Comparison of ENCODE assay signal across 17 cellular contexts in genomic region chr9:130873966-130874365, GRCh38. TPM values are rescaled to one million over a fixed set of nuclear protein-coding genes. Genes with fewer than 3 reads are reported as not detected.
DNase-seq lines count a peak whose midpoint lies in the region; ATAC-seq and TF ChIP-seq lines count a peak whose summit lies in the region.
"Had no signal": no experiment of that assay in that cellular context is flagged by ENCODE, and none has a peak within 500 bp of the region (broad histone marks: within the 10 kb centered on the region; RNA-seq: fewer than 3 reads in every experiment).

No MANE protein-coding gene starts in this region.

- no peak for DNase-seq in brain microvascular endothelial cell
- DNase-seq in right atrium auricular region (ENCODE audit: low spot score): no peak
- no peak for DNase-seq in substantia nigra (lab: John Stamatoyannopoulos, UW)
- DNase-seq in globus pallidus (ENCODE audit: low spot score): no peak
- DNase-seq in smooth muscle cell (lab: John Stamatoyannopoulos, UW; ENCODE audit: unreplicated experiment): no peak
- DNase-seq: DMS53, H9, MM.1S, NCI-H1105, NCI-H187 treated with DMSO at 0.1 percent for 48 hours, NCI-H446 treated with DMSO at 0.1 percent for 48 hours, NCI-H774, Peyer's patch had no signal

- H3F3A ChIP-seq in smooth muscle cell (ENCODE audit: low read depth): no peaks in the 10 kb centered on the region

- no peak overlapping the region for H3K4me2 ChIP-seq in smooth muscle cell

- in situ Hi-C loops in brain microvascular endothelial cell (cut with HindIII; ENCODE audit: low pct_ligation_motif_present, low sequenced_read_pairs): loop anchor here (25.0 kb wide), 1 partner anchor 162 kb away; no protein-coding TSS in a partner anchor

- WGBS in smooth muscle cell (ENCODE audit: low lambda C conversion rate): 96% methylated on average over 8 of the region's 8 CpGs

- H3K4me1 ChIP-seq in right atrium auricular region: peaks cover 0 to 59% of the 10 kb centered on the region in 2 donors
- H3K4me1 ChIP-seq in smooth muscle cell (ENCODE audit: low read depth): no peaks in the 10 kb centered on the region

- H3K27me3 ChIP-seq in brain microvascular endothelial cell (replicated peaks) (no peaks in the 10 kb centered on the region), right atrium auricular region (no peaks in the 10 kb centered on the region), smooth muscle cell (ENCODE audit: low read depth) (no peaks in the 10 kb centered on the region)
- H3K27me3 ChIP-seq: Peyer's patch had no signal

- H3K79me2 ChIP-seq in smooth muscle cell (ENCODE audit: low read depth): peaks cover 16% of the 10 kb centered on the region

- H3K27ac ChIP-seq in 22Rv1: peak overlapping the region; percentile 45
- H3K27ac ChIP-seq in brain microvascular endothelial cell: peak overlapping the region; percentile 9
- peak overlapping the region; percentile 73 to 90 for H3K27ac ChIP-seq in right atrium auricular region
- H3K27ac ChIP-seq in substantia nigra (ENCODE audit: low read depth, low read length, poor library complexity, severe bottlenecking): peak overlapping the region; percentile 70
- H3K27ac ChIP-seq in smooth muscle cell (ENCODE audit: low read depth): no peak overlapping the region

- H3K36me3 ChIP-seq in brain microvascular endothelial cell (replicated peaks) (peaks cover 97% of the 10 kb centered on the region), right atrium auricular region (peaks cover 48% of the 10 kb centered on the region), smooth muscle cell (ENCODE audit: low read depth) (peaks cover 21% of the 10 kb centered on the region)

- ATAC-seq in GM21360 (IDR thresholded peaks at IDR 0.05; ENCODE audit: unreplicated experiment) (no peak), HG03354 (IDR thresholded peaks at IDR 0.05; ENCODE audit: poor library complexity, severe bottlenecking, unreplicated experiment) (no peak)

- H2AFZ ChIP-seq in smooth muscle cell (ENCODE audit: low read depth): no peak overlapping the region

- H3K9ac ChIP-seq in smooth muscle cell (ENCODE audit: low read depth): no peak overlapping the region

- H3K9me3 ChIP-seq in right atrium auricular region (no peaks in the 10 kb centered on the region), smooth muscle cell (replicated peaks; ENCODE audit: low read depth) (no peaks in the 10 kb centered on the region)
- H3K9me3 ChIP-seq: Peyer's patch had no signal

- H3K4me3 ChIP-seq in brain microvascular endothelial cell (ENCODE audit: low read depth, low read length) (no peak overlapping the region), right atrium auricular region (no peak overlapping the region), smooth muscle cell (no peak overlapping the region)
- H3K4me3 ChIP-seq: Peyer's patch had no signal

- peaks cover 82% of the 10 kb centered on the region for H4K20me1 ChIP-seq in smooth muscle cell (ENCODE audit: low read depth)

- no peak for TF ChIP-seq CTCF in 22Rv1 (IDR thresholded peaks at IDR 0.05)
- no peak for TF ChIP-seq CTCF in brain microvascular endothelial cell (IDR thresholded peaks at IDR 0.05; ENCODE audit: low read depth, low read length, missing control alignments)
- no peak for TF ChIP-seq CTCF in right atrium auricular region (IDR thresholded peaks at IDR 0.05)
- no peak for TF ChIP-seq CTCF in smooth muscle cell (IDR thresholded peaks at IDR 0.05; ENCODE audit: borderline replicate concordance, insufficient read depth, poor library complexity, severe bottlenecking)

RNA-seq across cellular contexts. Expression of gene QRFP, which starts 22.6 kb away (rescaled TPM):
- total RNA-seq in right atrium auricular region: not detected
- not detected in 2 replicates for total RNA-seq in smooth muscle cell
- 0.15 and 0.24 TPM in 2 replicates for polyA plus RNA-seq in smooth muscle cell
- total RNA-seq: A673, H9, Peyer's patch had no signal

RNA-seq across cellular contexts. Expression of gene ABL1, which starts 38.9 kb away (rescaled TPM):
- total RNA-seq in right atrium auricular region (10 to 100 TPM; 26.3 to 38.9 TPM), smooth muscle cell (38.2 TPM in 2 replicates)
- polyA plus RNA-seq in smooth muscle cell: 50.6 and 51.0 TPM in 2 replicates
